Comparison of ENCODE assay signal across 19 cellular contexts in genomic region chr6:150953860-150954259, GRCh38.
A peak's percentile ranks its signal among the peaks of the same experiment; 100 is the strongest.
DNase-seq lines count a peak whose midpoint lies in the region; ATAC-seq and TF ChIP-seq lines count a peak whose summit lies in the region.
"Had no signal": no experiment of that assay in that cellular context is flagged by ENCODE, and none has a peak within 500 bp of the region (broad histone marks: within the 10 kb centered on the region; RNA-seq: fewer than 3 reads in every experiment).

No MANE protein-coding gene starts in this region.

- H4K8ac ChIP-seq in H9 (replicated peaks; ENCODE audit: insufficient read length, low read depth, low read length): no peak overlapping the region

- no peak overlapping the region for H2BK5ac ChIP-seq in H9 (ENCODE audit: insufficient read length, low read length)

- no peak overlapping the region for H3T11ph ChIP-seq in H9 (ENCODE audit: low read length)

- H3K4me1 ChIP-seq in H9 (ENCODE audit: insufficient read depth, low read length): no peaks in the 10 kb centered on the region
- H3K4me1 ChIP-seq in endodermal cell (ENCODE audit: control insufficient read depth, insufficient read depth, low read length): no peaks in the 10 kb centered on the region
- H3K4me1 ChIP-seq in hepatocyte (ENCODE audit: insufficient read depth): no peaks in the 10 kb centered on the region
- H3K4me1 ChIP-seq: Caco-2, HAP-1 had no signal

- H3K27ac ChIP-seq in H9 (ENCODE audit: insufficient read length, low read depth, low read length): no peak overlapping the region
- no peak overlapping the region for H3K27ac ChIP-seq in endodermal cell (ENCODE audit: low read depth, low read length)
- H3K27ac ChIP-seq in hepatocyte: peak overlapping the region; percentile 23
- H3K27ac ChIP-seq: GM23248 had no signal

- no peak overlapping the region for H4K5ac ChIP-seq in H9 (ENCODE audit: insufficient read length, low read depth, low read length)

- H2BK20ac ChIP-seq in H9 (ENCODE audit: low read depth, low read length, poor library complexity, severe bottlenecking): no peak overlapping the region

- H2AFZ ChIP-seq in H9 (ENCODE audit: low read length) (no peak overlapping the region), hepatocyte (no peak overlapping the region)
- H2AFZ ChIP-seq: GM23248 had no signal

- no peak overlapping the region for H2AK5ac ChIP-seq in H9 (ENCODE audit: insufficient read length, low read length)

- no peak overlapping the region for H3K23ac ChIP-seq in H9 (ENCODE audit: insufficient read length, low read depth, low read length)

- no peak overlapping the region for H3K18ac ChIP-seq in H9 (ENCODE audit: insufficient read length, low read depth, low read length)

- no peaks in the 10 kb centered on the region for H3K9me3 Mint-ChIP-seq in H9
- H3K9me3 Mint-ChIP-seq in endodermal cell: no peaks in the 10 kb centered on the region
- no peaks in the 10 kb centered on the region for H3K9me3 Mint-ChIP-seq in neural crest cell
- H3K9me3 Mint-ChIP-seq: CD8-positive, alpha-beta T cell; HFFc6 had no signal

- TF ChIP-seq CTCF in H9 (conservative IDR thresholded peaks at IDR 0.05) (no peak), endodermal cell (conservative IDR thresholded peaks at IDR 0.05) (no peak), hepatocyte (IDR thresholded peaks at IDR 0.05; ENCODE audit: poor library complexity) (no peak), neural crest cell (conservative IDR thresholded peaks at IDR 0.05) (no peak)

- no peaks in the 10 kb centered on the region for H3K23me2 ChIP-seq in H9 (ENCODE audit: insufficient read length, low read depth, low read length, poor library complexity, severe bottlenecking)

- H3K27me3 ChIP-seq in H9 (ENCODE audit: insufficient read depth, low read length) (no peaks in the 10 kb centered on the region), endodermal cell (ENCODE audit: control insufficient read depth, insufficient read depth, low read length, poor library complexity, severe bottlenecking) (no peaks in the 10 kb centered on the region), hepatocyte (no peaks in the 10 kb centered on the region)

- H3K36me3 ChIP-seq in endodermal cell (ENCODE audit: control insufficient read depth, insufficient read depth, low read length) (peaks cover 80% of the 10 kb centered on the region), hepatocyte (replicated peaks; ENCODE audit: insufficient read depth, low read depth) (no peaks in the 10 kb centered on the region)

- no peaks in the 10 kb centered on the region for H3K79me1 ChIP-seq in H9 (ENCODE audit: insufficient read depth, low read depth, low read length, poor library complexity, severe bottlenecking)

- no peak overlapping the region for H3K14ac ChIP-seq in H9 (ENCODE audit: insufficient read depth, low read length)

- H3K56ac ChIP-seq in H9 (ENCODE audit: insufficient read length, low read depth, low read length): no peak overlapping the region

- no peaks in the 10 kb centered on the region for H3K27me3 Mint-ChIP-seq in H9 (ENCODE audit: low read depth)
- no peaks in the 10 kb centered on the region for H3K27me3 Mint-ChIP-seq in endodermal cell (ENCODE audit: insufficient read depth)
- no peaks in the 10 kb centered on the region for H3K27me3 Mint-ChIP-seq in neural crest cell (ENCODE audit: low read depth)

- H3K9me2 ChIP-seq in hepatocyte (replicated peaks; ENCODE audit: insufficient read depth): no peaks in the 10 kb centered on the region

- H3K36me3 Mint-ChIP-seq in H9 (ENCODE audit: insufficient read depth in 1 of 3, low read depth in 3 of 3): peaks cover 34 to 72% (median 56%) of the 10 kb centered on the region in 3 experiments; a peak in 6 of 7 replicates
- H3K36me3 Mint-ChIP-seq in endodermal cell (ENCODE audit: low read depth): peaks cover 53% of the 10 kb centered on the region
- peaks cover 26% of the 10 kb centered on the region for H3K36me3 Mint-ChIP-seq in neural crest cell (ENCODE audit: low read depth)

- no CpG with 5 or more reads among the region's 5 CpGs for WGBS in H9 (ENCODE audit: extremely low coverage, insufficient read length, low lambda C conversion rate)
- 95 to 97% methylated on average over 4 to 5 of the region's 5 CpGs for WGBS in endodermal cell (ENCODE audit: insufficient coverage in 1 of 2, insufficient read length in 1 of 2), 2 experiments
- 80% methylated on average over 5 of the region's 5 CpGs for WGBS in hepatocyte (ENCODE audit: low lambda C conversion rate, missing lambda C conversion rate)

- no peaks in the 10 kb centered on the region for H3K9me3 ChIP-seq in H9 (ENCODE audit: control insufficient read depth, low read depth, low read length)
- H3K9me3 ChIP-seq in endodermal cell (ENCODE audit: control insufficient read depth, low read length): no peaks in the 10 kb centered on the region
- no peaks in the 10 kb centered on the region for H3K9me3 ChIP-seq in hepatocyte (ENCODE audit: low read depth)
- H3K9me3 ChIP-seq: Caco-2, HAP-1 had no signal

- H3K9ac ChIP-seq in H9 (ENCODE audit: extremely low read depth, insufficient read length, low read length) (no peak overlapping the region), endodermal cell (ENCODE audit: extremely low read depth, low read length, poor library complexity, severe bottlenecking) (no peak overlapping the region)
- H3K9ac ChIP-seq: GM23248 had no signal

- no peak overlapping the region for H2BK12ac ChIP-seq in H9 (ENCODE audit: insufficient read length, low read depth, low read length)

- H3K4me1 Mint-ChIP-seq in H9 (no peaks in the 10 kb centered on the region), endodermal cell (no peaks in the 10 kb centered on the region), neural crest cell (peaks cover 17% of the 10 kb centered on the region)

- no peak overlapping the region for H2BK15ac ChIP-seq in H9 (ENCODE audit: low read depth, low read length)

- no peaks in the 10 kb centered on the region for H3K79me2 ChIP-seq in H9 (ENCODE audit: insufficient read depth, low read length)
- H3K79me2 ChIP-seq in hepatocyte: no peaks in the 10 kb centered on the region

- H3K27ac Mint-ChIP-seq in H9 (peak overlapping the region in 2 of 3 experiments; percentile 0 to 1; a peak in 2 of 7 replicates), endodermal cell (peak overlapping the region; percentile 10), neural crest cell (ENCODE audit: unreplicated experiment) (peak overlapping the region; percentile 52)
- H3K27ac Mint-ChIP-seq: CD8-positive, alpha-beta T cell; HFFc6 had no signal

- DNase-seq in H9: no peak
- DNase-seq in endodermal cell: no peak
- DNase-seq in hepatocyte (ENCODE audit: low spot score): no peak
- no peak for DNase-seq in neural crest cell (ENCODE audit: low read depth, low spot score)
- no peak for DNase-seq in NCI-H1092 (lab: John Stamatoyannopoulos, UW)
- DNase-seq in left cardiac atrium: no peak
- DNase-seq: C1 segment of cervical spinal cord; Caco-2; CD8-positive, alpha-beta T cell; DMS 273 treated with DMSO at 0.1 percent for 48 hours; DMS79; EL; GDM1; GM23248; HFFc6 had no signal

- ATAC-seq in HG03039 (IDR thresholded peaks at IDR 0.05; ENCODE audit: unreplicated experiment) (no peak), left cardiac atrium (no peak), HG02610 (IDR thresholded peaks at IDR 0.05; ENCODE audit: unreplicated experiment) (no peak)
- ATAC-seq: CD8-positive, alpha-beta T cell; GM12878 had no signal

- H4K20me1 ChIP-seq in H9 (ENCODE audit: control insufficient read depth, insufficient read depth, insufficient read length): no peaks in the 10 kb centered on the region
- no peaks in the 10 kb centered on the region for H4K20me1 ChIP-seq in hepatocyte (ENCODE audit: insufficient read depth, poor library complexity, severe bottlenecking)

- H2BK120ac ChIP-seq in H9 (ENCODE audit: low read depth, low read length, poor library complexity, severe bottlenecking): no peak overlapping the region

- H3K4me3 Mint-ChIP-seq in H9: no peak overlapping the region
- H3K4me3 Mint-ChIP-seq in endodermal cell: no peak overlapping the region
- H3K4me3 Mint-ChIP-seq in neural crest cell: no peak overlapping the region
- H3K4me3 Mint-ChIP-seq: CD8-positive, alpha-beta T cell; HFFc6 had no signal

- no peak overlapping the region for H3K4me2 ChIP-seq in H9 (ENCODE audit: insufficient read depth, insufficient read length, low read length)
- H3K4me2 ChIP-seq in hepatocyte: no peak overlapping the region

- H3K4ac ChIP-seq in H9 (ENCODE audit: low read depth, low read length): no peak overlapping the region

- H3K4me3 ChIP-seq in endodermal cell (ENCODE audit: low read length) (no peak overlapping the region), hepatocyte (no peak overlapping the region)
- H3K4me3 ChIP-seq: GM12878, GM23248, HAP-1 had no signal

- intact Hi-C loops in left cardiac atrium (cut with DNase I): no loop called here

- no peak overlapping the region for H4K91ac ChIP-seq in H9 (ENCODE audit: insufficient read length, low read depth, low read length)

Comparison
In these comparisons a context has a peak if more than half of its experiments do, and no peak if none do; other contexts are left out.
1. H3K27ac Mint-ChIP-seq: peak in every context shown above with its lines; median percentile 52 in neural crest cell; 10 in endodermal cell; 0 in H9.